Comparison of ENCODE assay signal across 9 cellular contexts in genomic region chr13:79404985-79405384, GRCh38. TPM values are rescaled to one million over a fixed set of nuclear protein-coding genes. Genes with fewer than 3 reads are reported as not detected.
DNase-seq lines count a peak whose midpoint lies in the region; ATAC-seq and TF ChIP-seq lines count a peak whose summit lies in the region.
"Had no signal": no experiment of that assay in that cellular context is flagged by ENCODE, and none has a peak within 500 bp of the region (broad histone marks: within the 10 kb centered on the region; RNA-seq: fewer than 3 reads in every experiment).

No MANE protein-coding gene starts in this region.

- no peak overlapping the region for H3K27ac Mint-ChIP-seq in activated CD4-positive, alpha-beta memory T cell treated with anti-CD3 and anti-CD28 coated beads for 36 hours
- H3K27ac Mint-ChIP-seq in activated CD4-positive, alpha-beta memory T cell treated with anti-CD3 and anti-CD28 coated beads, Interleukin-2, amount 10 ng/mL, durations not matched to agents 7 days and 5 days: no peak overlapping the region
- H3K27ac Mint-ChIP-seq: activated T-cell treated with anti-CD3 and anti-CD28 coated beads, Interleukin-2, amount 50 U/mL, for 72 hours had no signal

- H3K27me3 ChIP-seq in thoracic aorta (replicated peaks; ENCODE audit: insufficient read depth): no peaks in the 10 kb centered on the region

- ATAC-seq in thoracic aorta (ENCODE audit: insufficient number of reproducible peaks, low FRiP score, low read depth) (no peak), GM21825 (IDR thresholded peaks at IDR 0.05; ENCODE audit: unreplicated experiment) (no peak), HG02938 (IDR thresholded peaks at IDR 0.05; ENCODE audit: unreplicated experiment) (no peak)

- H3K36me3 ChIP-seq in thoracic aorta: no peaks in the 10 kb centered on the region

- POLR2A ChIA-PET in activated CD4-positive, alpha-beta memory T cell treated with anti-CD3 and anti-CD28 coated beads for 36 hours (lab: Charles Lee): interaction anchor here (0.6 to 3.0 kb wide), 4 partner anchors 12 to 78 kb away, joined by 3 to 53 read pairs (median 6); partner anchors contain the start of gene NDFIP2
- POLR2A ChIA-PET in activated CD4-positive, alpha-beta memory T cell treated with anti-CD3 and anti-CD28 coated beads, Interleukin-2, amount 10 ng/mL, durations not matched to agents 7 days and 5 days (lab: Charles Lee): interaction anchor here (0.7 to 6.5 kb wide), 9 partner anchors 12 to 130 kb away, joined by 3 to 55 read pairs (median 4); no protein-coding TSS in a partner anchor

- H3K4me3 Mint-ChIP-seq in activated CD4-positive, alpha-beta memory T cell treated with anti-CD3 and anti-CD28 coated beads for 36 hours: no peak overlapping the region
- no peak overlapping the region for H3K4me3 Mint-ChIP-seq in activated CD4-positive, alpha-beta memory T cell treated with anti-CD3 and anti-CD28 coated beads, Interleukin-2, amount 10 ng/mL, durations not matched to agents 7 days and 5 days
- H3K4me3 Mint-ChIP-seq: activated T-cell treated with anti-CD3 and anti-CD28 coated beads, Interleukin-2, amount 50 U/mL, for 72 hours had no signal

- intact Hi-C loops in activated CD4-positive, alpha-beta memory T cell treated with anti-CD3 and anti-CD28 coated beads for 36 hours (cut with micrococcal nuclease): loop anchor here (1.0 to 5.0 kb wide), 2 partner anchors 20 to 117 kb away; no protein-coding TSS in a partner anchor

- peaks cover 9% of the 10 kb centered on the region for H3K36me3 Mint-ChIP-seq in activated CD4-positive, alpha-beta memory T cell treated with anti-CD3 and anti-CD28 coated beads for 36 hours
- peaks cover 16% of the 10 kb centered on the region for H3K36me3 Mint-ChIP-seq in activated CD4-positive, alpha-beta memory T cell treated with anti-CD3 and anti-CD28 coated beads, Interleukin-2, amount 10 ng/mL, durations not matched to agents 7 days and 5 days (ENCODE audit: low read depth)

- H3K9me3 Mint-ChIP-seq in activated CD4-positive, alpha-beta memory T cell treated with anti-CD3 and anti-CD28 coated beads for 36 hours: no peaks in the 10 kb centered on the region
- H3K9me3 Mint-ChIP-seq in activated CD4-positive, alpha-beta memory T cell treated with anti-CD3 and anti-CD28 coated beads, Interleukin-2, amount 10 ng/mL, durations not matched to agents 7 days and 5 days: no peaks in the 10 kb centered on the region
- H3K9me3 Mint-ChIP-seq: activated T-cell treated with anti-CD3 and anti-CD28 coated beads, Interleukin-2, amount 50 U/mL, for 72 hours had no signal

- H3K9me3 ChIP-seq in iPS-18c (ENCODE audit: control insufficient read depth, insufficient read depth, low read length): no peaks in the 10 kb centered on the region
- no peaks in the 10 kb centered on the region for H3K9me3 ChIP-seq in thoracic aorta

- peak overlapping the region in 1 of 2 donors; percentile 90 for H3K27ac ChIP-seq in thoracic aorta

- CTCF ChIA-PET in activated CD4-positive, alpha-beta memory T cell treated with anti-CD3 and anti-CD28 coated beads for 36 hours (lab: Charles Lee): interaction anchor here (2.6 to 3.0 kb wide), 2 partner anchors 13 to 19 kb away, joined by 13 to 18 read pairs; no protein-coding TSS in a partner anchor
- CTCF ChIA-PET in activated CD4-positive, alpha-beta memory T cell treated with anti-CD3 and anti-CD28 coated beads, Interleukin-2, amount 10 ng/mL, durations not matched to agents 7 days and 5 days (lab: Charles Lee): interaction anchor here (1.0 to 2.8 kb wide), 5 partner anchors 14 to 137 kb away, joined by 3 to 19 read pairs (median 6); no protein-coding TSS in a partner anchor

- peaks cover 36 to 48% of the 10 kb centered on the region in 2 donors for H3K4me1 ChIP-seq in thoracic aorta (ENCODE audit: control insufficient read depth in 1 of 2, low read depth in 2 of 2)

- peaks cover 48% of the 10 kb centered on the region for H3K4me1 Mint-ChIP-seq in activated CD4-positive, alpha-beta memory T cell treated with anti-CD3 and anti-CD28 coated beads for 36 hours (ENCODE audit: low read depth)
- peaks cover 13% of the 10 kb centered on the region for H3K4me1 Mint-ChIP-seq in activated CD4-positive, alpha-beta memory T cell treated with anti-CD3 and anti-CD28 coated beads, Interleukin-2, amount 10 ng/mL, durations not matched to agents 7 days and 5 days

- peak overlapping the region; percentile 92 for H3K4me3 ChIP-seq in iPS-18c (ENCODE audit: insufficient read depth, low read depth, low read length)
- peak overlapping the region; percentile 93 for H3K4me3 ChIP-seq in thoracic aorta

- DNase-seq in activated CD4-positive, alpha-beta memory T cell treated with anti-CD3 and anti-CD28 coated beads for 36 hours: peak; percentile 63
- DNase-seq in activated CD4-positive, alpha-beta memory T cell treated with anti-CD3 and anti-CD28 coated beads, Interleukin-2, amount 10 ng/mL, durations not matched to agents 7 days and 5 days: no peak
- DNase-seq in RPMI8226: peak; percentile 38
- DNase-seq in thoracic aorta (ENCODE audit: low spot score): no peak
- DNase-seq in mucosa of gallbladder (ENCODE audit: low spot score): no peak

- TF ChIP-seq CTCF in thoracic aorta (IDR thresholded peaks at IDR 0.05): no peak

- H3K27me3 Mint-ChIP-seq in activated CD4-positive, alpha-beta memory T cell treated with anti-CD3 and anti-CD28 coated beads for 36 hours: no peaks in the 10 kb centered on the region
- no peaks in the 10 kb centered on the region for H3K27me3 Mint-ChIP-seq in activated CD4-positive, alpha-beta memory T cell treated with anti-CD3 and anti-CD28 coated beads, Interleukin-2, amount 10 ng/mL, durations not matched to agents 7 days and 5 days

RNA-seq across cellular contexts. Expression of gene RBM26, which starts 1.1 kb away (rescaled TPM):
- total RNA-seq in activated CD4-positive, alpha-beta memory T cell treated with anti-CD3 and anti-CD28 coated beads for 36 hours: 10 to 100 TPM; 54.8 to 57.7 TPM
- 10 to 100 TPM; 51.1 to 52.0 TPM for total RNA-seq in activated CD4-positive, alpha-beta memory T cell treated with anti-CD3 and anti-CD28 coated beads, Interleukin-2, amount 10 ng/mL, durations not matched to agents 7 days and 5 days
- total RNA-seq in thoracic aorta (10 to 100 TPM; 30.9 to 55.4 TPM), mucosa of gallbladder (29.7 TPM)

Comparison
In these comparisons a context has a peak if more than half of its experiments do, and no peak if none do; other contexts are left out.
1. DNase-seq: peak in activated CD4-positive, alpha-beta memory T cell treated with anti-CD3 and anti-CD28 coated beads for 36 hours (single experiment) and RPMI8226 (single experiment); none in activated CD4-positive, alpha-beta memory T cell treated with anti-CD3 and anti-CD28 coated beads, Interleukin-2, amount 10 ng/mL, durations not matched to agents 7 days and 5 days (single experiment), thoracic aorta (single experiment) and mucosa of gallbladder (single experiment).